18 cellular contexts compared by ENCODE assay signal in the genomic region with DNA sequence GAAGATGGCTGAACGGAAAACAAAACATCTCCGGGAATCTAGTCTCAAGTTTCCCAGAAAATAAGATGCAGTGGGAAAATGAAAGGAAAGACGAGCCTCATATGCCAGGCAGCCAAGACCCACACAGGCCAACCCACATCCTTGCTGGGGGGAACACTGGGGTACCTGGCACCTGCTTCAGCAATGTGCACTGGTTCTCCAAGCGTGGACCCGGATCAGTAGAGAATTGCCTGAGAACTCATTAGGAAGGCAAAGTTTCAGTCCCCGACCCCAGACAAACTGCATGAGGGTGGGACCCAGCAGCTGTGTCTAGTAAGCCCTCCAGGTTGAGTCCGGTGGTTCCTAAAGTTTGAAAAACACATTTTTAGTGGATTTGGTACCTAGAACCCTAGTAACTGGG. TPM values are rescaled to one million over a fixed set of nuclear protein-coding genes. Genes with fewer than 3 reads are reported as not detected.
DNase-seq lines count a peak whose midpoint lies in the region; ATAC-seq and TF ChIP-seq lines count a peak whose summit lies in the region.
"Had no signal": no experiment of that assay in that cellular context is flagged by ENCODE, and none has a peak within 500 bp of the region (broad histone marks: within the 10 kb centered on the region; RNA-seq: fewer than 3 reads in every experiment).

No MANE protein-coding gene starts in this region.

- no peaks in the 10 kb centered on the region for H3K27me3 Mint-ChIP-seq in CD4-positive, alpha-beta memory T cell
- H3K27me3 Mint-ChIP-seq in memory B cell (no peaks in the 10 kb centered on the region), Caco-2 (ENCODE audit: insufficient read depth, unreplicated experiment) (no peaks in the 10 kb centered on the region)
- no peaks in the 10 kb centered on the region for H3K27me3 Mint-ChIP-seq in stimulated activated memory B cell treated with anti-CD40 and anti-IgM and Interleukin-4, amounts not matched to agents 10 μg/mL and 1 μg/mL and 100 μg/mL, for 72 hours

- H3K9me3 ChIP-seq in CD4-positive, alpha-beta memory T cell (ENCODE audit: control insufficient read depth in 1 of 2, low read length in 2 of 2) = no peaks in the 10 kb centered on the region
- no peaks in the 10 kb centered on the region for H3K9me3 ChIP-seq in SU-DHL-6 (ENCODE audit: insufficient read depth, low read length)
- H3K9me3 ChIP-seq in Caco-2 = no peaks in the 10 kb centered on the region
- H3K9me3 ChIP-seq: MG63, SJSA1, transverse colon had no signal

- H4K20me1 ChIP-seq in SU-DHL-6 (ENCODE audit: low read depth, low read length) = peaks cover 14% of the 10 kb centered on the region; the same call in 1 of the 2 replicates

- in situ Hi-C loops in brain microvascular endothelial cell (cut with HindIII; ENCODE audit: low pct_ligation_motif_present, low sequenced_read_pairs) = no loop called here

- H3K9me2 ChIP-seq in SU-DHL-6 (replicated peaks; ENCODE audit: insufficient read depth, low read length) = no peaks in the 10 kb centered on the region

- ATAC-seq in memory B cell (ENCODE audit: low read depth) = no peak
- no peak for ATAC-seq in stimulated activated memory B cell treated with anti-CD40 and anti-IgM and Interleukin-4, amounts not matched to agents 10 μg/mL and 1 μg/mL and 100 μg/mL, for 72 hours
- ATAC-seq in GM21367 (IDR thresholded peaks at IDR 0.05; ENCODE audit: unreplicated experiment) = no peak
- ATAC-seq: activated CD4-positive, CD25-positive, alpha-beta regulatory T cell treated with anti-CD3 and anti-CD28 coated beads, Interleukin-2, amount 50 U/mL, for 24 hours; left colon had no signal

- H3K27me3 ChIP-seq in CD4-positive, alpha-beta memory T cell (ENCODE audit: insufficient read depth, low read length) = no peaks in the 10 kb centered on the region
- no peaks in the 10 kb centered on the region for H3K27me3 ChIP-seq in SU-DHL-6 (ENCODE audit: low read length)
- H3K27me3 ChIP-seq in Caco-2 (replicated peaks; ENCODE audit: control insufficient read depth, insufficient read depth, low read length) = no peaks in the 10 kb centered on the region
- no peaks in the 10 kb centered on the region for H3K27me3 ChIP-seq in brain microvascular endothelial cell (replicated peaks)
- H3K27me3 ChIP-seq: MG63, SJSA1, transverse colon had no signal

- H3K9me3 Mint-ChIP-seq in CD4-positive, alpha-beta memory T cell = peaks cover 0 to 2% (median 0%) of the 10 kb centered on the region in 8 donors
- H3K9me3 Mint-ChIP-seq in memory B cell = no peaks in the 10 kb centered on the region
- H3K9me3 Mint-ChIP-seq in stimulated activated memory B cell treated with anti-CD40 and anti-IgM and Interleukin-4, amounts not matched to agents 10 μg/mL and 1 μg/mL and 100 μg/mL, for 72 hours = no peaks in the 10 kb centered on the region
- H3K9me3 Mint-ChIP-seq in Caco-2 (ENCODE audit: unreplicated experiment) = no peaks in the 10 kb centered on the region
- H3K9me3 Mint-ChIP-seq: mesothelial cell of epicardium had no signal

- no peak for DNase-seq in CD4-positive, alpha-beta memory T cell
- DNase-seq in memory B cell (ENCODE audit: low spot score in 2 of 2) (no peak), Caco-2 (no peak), germinal center (ENCODE audit: low spot score) (no peak), brain microvascular endothelial cell (no peak)
- DNase-seq: DMS 273 treated with DMSO at 0.1 percent for 48 hours; MG63; NCI-H1694; NCI-H82; stimulated activated CD4-positive, alpha-beta T cell treated with anti-CD3 and anti-CD28 coated beads, Interleukin-12 subunit alpha, Interleukin-12 subunit beta, amount 100 ng/mL, for 4 hours; transverse colon had no signal

- no TSS peak for BruUV-seq in Caco-2 (replicated peaks; lab: Mats Ljungman, UMichigan)

- peak overlapping the region; percentile 17; the same call in 1 of the 2 replicates for H3K9ac ChIP-seq in SU-DHL-6 (ENCODE audit: low read length)

- H3K79me2 ChIP-seq in SU-DHL-6 (ENCODE audit: insufficient read depth, low read length) = peaks cover 100% of the 10 kb centered on the region

- no peak overlapping the region for H2AFZ ChIP-seq in SU-DHL-6 (ENCODE audit: low read depth, low read length, severe bottlenecking)

- H3K36me3 ChIP-seq in CD4-positive, alpha-beta memory T cell (ENCODE audit: insufficient read depth, low read length) = no peaks in the 10 kb centered on the region
- H3K36me3 ChIP-seq in SU-DHL-6 (ENCODE audit: low read length) (peaks cover 6% of the 10 kb centered on the region; the same call in 1 of the 2 replicates), Caco-2 (ENCODE audit: control insufficient read depth, insufficient read depth, low read length) (no peaks in the 10 kb centered on the region), brain microvascular endothelial cell (replicated peaks) (no peaks in the 10 kb centered on the region)
- H3K36me3 ChIP-seq: MG63, SJSA1, transverse colon had no signal

- H3K4me1 ChIP-seq in CD4-positive, alpha-beta memory T cell (ENCODE audit: insufficient read depth, low read length) = peaks cover 100% of the 10 kb centered on the region
- H3K4me1 ChIP-seq in Caco-2 = no peaks in the 10 kb centered on the region

- H3K4me3 ChIP-seq in CD4-positive, alpha-beta memory T cell (ENCODE audit: low read length in 2 of 2) = no peak overlapping the region
- H3K4me3 ChIP-seq in SU-DHL-6 (ENCODE audit: insufficient read depth, low read length, poor library complexity, severe bottlenecking) (no peak overlapping the region), Caco-2 (ENCODE audit: low read depth, low read length) (no peak overlapping the region), brain microvascular endothelial cell (ENCODE audit: low read depth, low read length) (no peak overlapping the region)
- H3K4me3 ChIP-seq: MG63, SJSA1, transverse colon had no signal

- H3K27ac Mint-ChIP-seq in CD4-positive, alpha-beta memory T cell = peak overlapping the region in 6 of 7 donors; percentile 72 to 96 (median 84)
- peak overlapping the region; percentile 92 for H3K27ac Mint-ChIP-seq in memory B cell
- H3K27ac Mint-ChIP-seq in stimulated activated memory B cell treated with anti-CD40 and anti-IgM and Interleukin-4, amounts not matched to agents 10 μg/mL and 1 μg/mL and 100 μg/mL, for 72 hours = peak overlapping the region; percentile 86
- no peak overlapping the region for H3K27ac Mint-ChIP-seq in Caco-2 (ENCODE audit: unreplicated experiment)
- H3K27ac Mint-ChIP-seq: mesothelial cell of epicardium had no signal

- H3K36me3 Mint-ChIP-seq in CD4-positive, alpha-beta memory T cell = peaks cover 7 to 26% of the 10 kb centered on the region in 2 donors
- H3K36me3 Mint-ChIP-seq in memory B cell (peaks cover 11% of the 10 kb centered on the region), Caco-2 (ENCODE audit: insufficient read depth, unreplicated experiment) (no peaks in the 10 kb centered on the region)
- no peaks in the 10 kb centered on the region for H3K36me3 Mint-ChIP-seq in stimulated activated memory B cell treated with anti-CD40 and anti-IgM and Interleukin-4, amounts not matched to agents 10 μg/mL and 1 μg/mL and 100 μg/mL, for 72 hours

- TF ChIP-seq CTCF in SU-DHL-6 (IDR thresholded peaks at IDR 0.05; ENCODE audit: insufficient read depth, low read length, poor library complexity, severe bottlenecking) (no peak), Caco-2 (IDR thresholded peaks at IDR 0.05; ENCODE audit: insufficient read depth in 1 of 2, low read depth in 1 of 2, low read length in 1 of 2, severe bottlenecking in 1 of 2, unreplicated experiment in 1 of 2) (no peak), brain microvascular endothelial cell (IDR thresholded peaks at IDR 0.05; ENCODE audit: low read depth, low read length, missing control alignments) (no peak)

- H3K27ac ChIP-seq in CD4-positive, alpha-beta memory T cell (ENCODE audit: low read depth, low read length) = peak overlapping the region; percentile 82
- peak overlapping the region; percentile 69; the same call in 1 of the 2 replicates for H3K27ac ChIP-seq in SU-DHL-6 (ENCODE audit: low read depth, low read length)
- H3K27ac ChIP-seq in brain microvascular endothelial cell = no peak overlapping the region
- H3K27ac ChIP-seq: SJSA1 had no signal

- H3K4me3 Mint-ChIP-seq in CD4-positive, alpha-beta memory T cell = peak overlapping the region in 4 of 8 donors; percentile 10 to 74 (median 23)
- H3K4me3 Mint-ChIP-seq in memory B cell = no peak overlapping the region
- no peak overlapping the region for H3K4me3 Mint-ChIP-seq in stimulated activated memory B cell treated with anti-CD40 and anti-IgM and Interleukin-4, amounts not matched to agents 10 μg/mL and 1 μg/mL and 100 μg/mL, for 72 hours
- no peak overlapping the region for H3K4me3 Mint-ChIP-seq in Caco-2 (ENCODE audit: unreplicated experiment)
- H3K4me3 Mint-ChIP-seq: mesothelial cell of epicardium had no signal

- H3F3A ChIP-seq in SU-DHL-6 (ENCODE audit: insufficient read depth) = peaks cover 63% of the 10 kb centered on the region

- peak overlapping the region; percentile 39 for H3K4me2 ChIP-seq in SU-DHL-6 (ENCODE audit: low read depth, low read length, poor library complexity, severe bottlenecking)

- POLR2A ChIA-PET in CD4-positive, alpha-beta memory T cell (lab: Charles Lee; ENCODE audit: partially characterized antibody) = interaction anchor here (1.0 to 20.9 kb wide), 6 partner anchors 7 to 79 kb away, joined by 3 to 544 read pairs (median 14); no protein-coding TSS in a partner anchor
- POLR2A ChIA-PET in Caco-2 (lab: Charles Lee) = no interaction called here

- peaks cover 82 to 100% (median 91%) of the 10 kb centered on the region in 4 donors for H3K4me1 Mint-ChIP-seq in CD4-positive, alpha-beta memory T cell
- H3K4me1 Mint-ChIP-seq in memory B cell = peaks cover 67% of the 10 kb centered on the region
- peaks cover 90% of the 10 kb centered on the region for H3K4me1 Mint-ChIP-seq in stimulated activated memory B cell treated with anti-CD40 and anti-IgM and Interleukin-4, amounts not matched to agents 10 μg/mL and 1 μg/mL and 100 μg/mL, for 72 hours
- H3K4me1 Mint-ChIP-seq in Caco-2 (ENCODE audit: low read depth, unreplicated experiment) = no peaks in the 10 kb centered on the region

- intact Hi-C loops in CD4-positive, alpha-beta memory T cell (cut with micrococcal nuclease) = no loop called here
- intact Hi-C loops in Caco-2 (cut with micrococcal nuclease; ENCODE audit: unreplicated experiment) = no loop called here

- CTCF ChIA-PET in CD4-positive, alpha-beta memory T cell (lab: Charles Lee; ENCODE audit: partially characterized antibody) = interaction anchor here (18.1 to 22.6 kb wide), 2 partner anchors 3 to 9 kb away, joined by 556 read pairs; no protein-coding TSS in a partner anchor
- CTCF ChIA-PET in Caco-2 (lab: Charles Lee) = interaction anchor here (0.5 to 1.7 kb wide), 2 partner anchors 15 to 148 kb away, joined by 4 read pairs; no protein-coding TSS in a partner anchor

RNA-seq across cellular contexts. Expression of gene FAM53B, which starts 18.4 kb away (rescaled TPM):
- 10 to 100 TPM; 57.3 to 60.7 TPM for total RNA-seq in CD4-positive, alpha-beta memory T cell
- 10 to 100 TPM in 1 of 2 donors, 1 to 10 TPM in 1; 7.3 to 42.5 TPM for polyA plus RNA-seq in CD4-positive, alpha-beta memory T cell
- total RNA-seq in Caco-2 (2022) = 13.6 and 13.7 TPM in 2 replicates
